Comparison of ENCODE assay signal across 21 cellular contexts in the genomic region with DNA sequence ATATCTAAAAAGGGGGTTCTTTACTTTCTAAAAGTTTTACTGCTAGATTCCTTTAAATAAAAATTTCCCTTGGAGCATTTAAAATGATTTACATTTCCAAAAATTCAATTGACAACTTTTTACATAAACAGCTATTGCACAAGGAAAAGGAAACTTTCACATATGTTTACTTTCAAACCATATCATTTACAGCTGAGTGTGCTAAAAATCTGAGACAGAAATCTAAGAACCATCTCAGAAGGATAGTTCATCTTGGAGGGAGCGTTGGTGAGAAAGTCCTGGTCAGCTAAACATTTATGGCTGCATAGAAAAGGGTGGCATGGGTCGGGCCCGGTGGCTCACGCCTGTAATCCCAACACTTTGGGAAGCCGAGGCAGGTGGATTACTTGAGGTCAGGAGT.
DNase-seq lines count a peak whose midpoint lies in the region; ATAC-seq, FAIRE-seq and TF ChIP-seq lines count a peak whose summit lies in the region.
"Had no signal": no experiment of that assay in that cellular context is flagged by ENCODE, and none has a peak within 500 bp of the region (broad histone marks: within the 10 kb centered on the region; RNA-seq: fewer than 3 reads in every experiment).

No MANE protein-coding gene starts in this region.

- no peak overlapping the region for H4K5ac ChIP-seq in IMR-90 (ENCODE audit: low read depth, low read length)

- H4K91ac ChIP-seq in IMR-90 (ENCODE audit: insufficient read depth, low read depth, low read length), result no peak overlapping the region

- H2AK5ac ChIP-seq in IMR-90 (ENCODE audit: low read depth, low read length), result no peak overlapping the region

- no peaks in the 10 kb centered on the region for H3K4me1 Mint-ChIP-seq in type B pancreatic cell (ENCODE audit: unreplicated experiment)
- H3K4me1 Mint-ChIP-seq: B cell had no signal

- TF ChIP-seq EP300 in A549 (IDR thresholded peaks at IDR 0.05), result no peak
- no peak for TF ChIP-seq EP300 in K562 (IDR thresholded peaks at IDR 0.05; ENCODE audit: low read length)

- no peak overlapping the region for H3K56ac ChIP-seq in IMR-90 (ENCODE audit: extremely low read depth, insufficient read depth, low read length)

- H3K4me3 ChIP-seq in A549 (no peak overlapping the region), IMR-90 (ENCODE audit: insufficient read depth, low read depth, low read length) (no peak overlapping the region), K562 (no peak overlapping the region)
- H3K4me3 ChIP-seq: BLaER1 treated with 17β-estradiol and CSF1 and Interleukin-3, amounts not matched to agents 10 nM and 100 nM had no signal

- intact Hi-C loops in IMR-90 (cut with micrococcal nuclease), result no loop called here
- intact Hi-C loops in K562 (cut with micrococcal nuclease), result no loop called here

- H3K36me3 Mint-ChIP-seq in type B pancreatic cell, result no peaks in the 10 kb centered on the region
- H3K36me3 Mint-ChIP-seq: CD8-positive, alpha-beta T cell had no signal

- FAIRE-seq in A549 (lab: Jason Lieb, UNC) (no peak), K562 (lab: Jason Lieb, UNC) (no peak)
- FAIRE-seq: A204.1, D721Med, G401.6, GM12891 had no signal

- H3K4me2 ChIP-seq in A549 (no peak overlapping the region), IMR-90 (ENCODE audit: low read depth, low read length) (no peak overlapping the region), K562 (ENCODE audit: insufficient read depth, low read length) (no peak overlapping the region)
- H3K4me2 ChIP-seq: BLaER1 treated with 17β-estradiol and CSF1 and Interleukin-3, amounts not matched to agents 10 nM and 100 nM had no signal

- H4K20me1 ChIP-seq in IMR-90 (ENCODE audit: insufficient read depth, low read length) (no peaks in the 10 kb centered on the region), K562 (replicated peaks; ENCODE audit: control insufficient read depth, insufficient read depth, low read length) (no peaks in the 10 kb centered on the region)
- H4K20me1 ChIP-seq: BLaER1 treated with 17β-estradiol and CSF1 and Interleukin-3, amounts not matched to agents 10 nM and 100 nM had no signal

- TF ChIP-seq RAD21 in A549 (conservative IDR thresholded peaks at IDR 0.05 in 1 of 2, IDR thresholded peaks at IDR 0.05 in 1 of 2) (no peak), IMR-90 (IDR thresholded peaks at IDR 0.05; ENCODE audit: low read length) (no peak), K562 (CRISPR knock-in tag; conservative IDR thresholded peaks at IDR 0.05 in 1 of 2, IDR thresholded peaks at IDR 0.05 in 1 of 2) (no peak)

- POLR2A ChIA-PET in A549 (lab: Yijun Ruan, JAX), result no interaction called here
- POLR2A ChIA-PET in IMR-90 (lab: Charles Lee; ENCODE audit: unreplicated experiment), result no interaction called here
- POLR2A ChIA-PET in K562 (lab: Yijun Ruan, JAX), result no interaction called here

- no peaks in the 10 kb centered on the region for H3K79me1 ChIP-seq in IMR-90 (ENCODE audit: low read depth in 1 of 2, low read length in 2 of 2)

- no peak overlapping the region for H4K8ac ChIP-seq in IMR-90 (ENCODE audit: low read depth in 2 of 2, low read length in 2 of 2)

- H3K9ac ChIP-seq in IMR-90 (ENCODE audit: low read depth, low read length) (no peak overlapping the region), K562 (ENCODE audit: insufficient read depth in 1 of 2, low read depth in 2 of 2, low read length in 2 of 2) (no peak overlapping the region)
- H3K9ac ChIP-seq: BLaER1 treated with 17β-estradiol and CSF1 and Interleukin-3, amounts not matched to agents 10 nM and 100 nM had no signal

- H3K4ac ChIP-seq in IMR-90 (ENCODE audit: low read depth, low read length), result no peak overlapping the region

- H2BK120ac ChIP-seq in IMR-90 (ENCODE audit: low read depth, low read length), result no peak overlapping the region

- H3K4me3 Mint-ChIP-seq in type B pancreatic cell, result no peak overlapping the region
- H3K4me3 Mint-ChIP-seq: B cell; CD4-positive, alpha-beta T cell; CD8-positive, alpha-beta T cell had no signal

- no peak overlapping the region for H2BK15ac ChIP-seq in IMR-90 (ENCODE audit: low read depth, low read length)

- H3K4me1 ChIP-seq in A549 (no peaks in the 10 kb centered on the region), IMR-90 (ENCODE audit: control insufficient read depth, insufficient read depth, low read length) (no peaks in the 10 kb centered on the region), K562 (replicated peaks in 1 of 2; ENCODE audit: control insufficient read depth in 2 of 2, insufficient read depth in 2 of 2, low read length in 2 of 2) (no peaks in the 10 kb centered on the region)
- H3K4me1 ChIP-seq: BLaER1 treated with 17β-estradiol and CSF1 and Interleukin-3, amounts not matched to agents 10 nM and 100 nM; Caco-2 had no signal

- H3K36me3 ChIP-seq in IMR-90 (ENCODE audit: control insufficient read depth, insufficient read depth, low read length) (no peaks in the 10 kb centered on the region), K562 (ENCODE audit: control insufficient read depth, insufficient read depth, low read length) (no peaks in the 10 kb centered on the region)
- H3K36me3 ChIP-seq: BLaER1 treated with 17β-estradiol and CSF1 and Interleukin-3, amounts not matched to agents 10 nM and 100 nM had no signal

- H3K27me3 Mint-ChIP-seq in type B pancreatic cell, result no peaks in the 10 kb centered on the region
- H3K27me3 Mint-ChIP-seq: CD4-positive, alpha-beta T cell had no signal

- DNase-seq in A549 (ENCODE audit: low read depth in 1 of 2, low spot score in 1 of 2) (no peak), IMR-90 (no peak), K562 (ENCODE audit: extremely low read depth in 1 of 4, low spot score in 3 of 4) (no peak), type B pancreatic cell (ENCODE audit: extremely low spot score, unreplicated experiment) (no peak), midbrain (lab: John Stamatoyannopoulos, UW) (no peak)
- DNase-seq: 8988T; AML-193; Caco-2; Calu3; CD4-positive, alpha-beta T cell; CD8-positive, alpha-beta T cell; DMS79 treated with DMSO at 0.1 percent for 48 hours; GF-D8 had no signal

- H3K27me3 ChIP-seq in IMR-90 (ENCODE audit: control insufficient read depth, insufficient read depth, low read length) (no peaks in the 10 kb centered on the region), K562 (ENCODE audit: control insufficient read depth in 2 of 2, insufficient read depth in 2 of 2, low read length in 2 of 2) (no peaks in the 10 kb centered on the region)
- H3K27me3 ChIP-seq: BLaER1 treated with 17β-estradiol and CSF1 and Interleukin-3, amounts not matched to agents 10 nM and 100 nM had no signal

- H3K9me1 ChIP-seq in IMR-90 (ENCODE audit: insufficient read depth, low read length) (no peaks in the 10 kb centered on the region), K562 (ENCODE audit: control insufficient read depth, insufficient read depth, low read length) (no peaks in the 10 kb centered on the region)

- no peak overlapping the region for H3K18ac ChIP-seq in IMR-90 (ENCODE audit: low read depth, low read length)

- H3K14ac ChIP-seq in IMR-90 (replicated peaks; ENCODE audit: low read depth, low read length), result no peak overlapping the region

- CTCF ChIA-PET in A549 (lab: Yijun Ruan, JAX) (no interaction called here), IMR-90 (lab: Yijun Ruan, JAX) (no interaction called here), K562 (lab: Yijun Ruan, JAX; ENCODE audit: low intra/inter-chr PET ratio) (no interaction called here)

- no peak overlapping the region for H3K27ac Mint-ChIP-seq in type B pancreatic cell
- H3K27ac Mint-ChIP-seq: B cell; CD4-positive, alpha-beta T cell; CD8-positive, alpha-beta T cell had no signal

- no TSS peak for BruUV-seq in IMR-90 (replicated peaks; lab: Mats Ljungman, UMichigan)
- BruUV-seq in K562 (replicated peaks; lab: Mats Ljungman, UMichigan), result no TSS peak

- H3K23ac ChIP-seq in IMR-90 (ENCODE audit: low read depth, low read length), result no peak overlapping the region

- WGBS in A549 (ENCODE audit: missing lambda C conversion rate), result 25% methylated on average over 5 of the region's 5 CpGs
- 40% methylated on average over 5 of the region's 5 CpGs; no CpG with 5 or more reads in 1 of the 2 experiments for WGBS in IMR-90 (ENCODE audit: extremely low coverage in 2 of 2, insufficient read length in 1 of 2), 2 experiments
- 2% methylated on average over 5 of the region's 5 CpGs for WGBS in K562 (ENCODE audit: insufficient coverage, low coverage, missing lambda C conversion rate)

- TF ChIP-seq POLR2A in A549 (IDR thresholded peaks at IDR 0.05; ENCODE audit: low read length) (no peak), IMR-90 (IDR thresholded peaks at IDR 0.05; ENCODE audit: low read depth, low read length) (no peak), K562 (conservative IDR thresholded peaks at IDR 0.05) (no peak)

- no peak overlapping the region for H3K27ac ChIP-seq in A549
- no peak overlapping the region for H3K27ac ChIP-seq in IMR-90 (ENCODE audit: insufficient read depth, low read length)
- H3K27ac ChIP-seq in K562 (ENCODE audit: extremely low read depth, low read depth, low read length), result no peak overlapping the region
- H3K27ac ChIP-seq: BLaER1 treated with 17β-estradiol and CSF1 and Interleukin-3, amounts not matched to agents 10 nM and 100 nM; C4-2B had no signal

- H3K9me3 ChIP-seq in A549, result no peaks in the 10 kb centered on the region
- H3K9me3 ChIP-seq in IMR-90 (ENCODE audit: control insufficient read depth, insufficient read depth, low read length), result 0 out of 2 replicates have a peak, but pooled peaks cover 4% of the 10 kb centered on the region
- no peaks in the 10 kb centered on the region for H3K9me3 ChIP-seq in K562 (replicated peaks; ENCODE audit: control insufficient read depth, insufficient read depth, low read depth, low read length)

- dilution Hi-C loops in IMR-90 (cut with HindIII; ENCODE audit: low sequenced_read_pairs, unreplicated experiment), result no loop called here

- TF ChIP-seq CTCF in A549 (IDR thresholded peaks at IDR 0.05), result no peak
- no peak for TF ChIP-seq CTCF in IMR-90 (conservative IDR thresholded peaks at IDR 0.05; ENCODE audit: low read depth, low read length)
- no peak for TF ChIP-seq CTCF in K562 (IDR thresholded peaks at IDR 0.05 in 2 of 3, conservative IDR thresholded peaks at IDR 0.05 in 1 of 3; ENCODE audit: insufficient read depth in 2 of 3, low read depth in 1 of 3, low read length in 3 of 3)
- no peak for TF ChIP-seq CTCF in type B pancreatic cell (conservative IDR thresholded peaks at IDR 0.05)

- no peak overlapping the region for H2AFZ ChIP-seq in IMR-90 (replicated peaks; ENCODE audit: low read length, poor library complexity)
- H2AFZ ChIP-seq in K562 (ENCODE audit: low read depth, low read length), result no peak overlapping the region

- in situ Hi-C loops in IMR-90 (cut with MboI; ENCODE audit: low sequenced_read_pairs) (no loop called here), K562 (cut with MboI) (no loop called here)

- ATAC-seq in A549, result no peak
- ATAC-seq in IMR-90 (ENCODE audit: low read depth), result no peak
- ATAC-seq in K562, result no peak
- ATAC-seq in HG03175 (IDR thresholded peaks at IDR 0.05; ENCODE audit: unreplicated experiment), result no peak
- ATAC-seq: CD8-positive, alpha-beta T cell had no signal

- H2BK20ac ChIP-seq in IMR-90 (ENCODE audit: low read depth, low read length), result no peak overlapping the region

- H2BK5ac ChIP-seq in IMR-90 (ENCODE audit: low read depth, low read length, poor library complexity, severe bottlenecking), result no peak overlapping the region

- H2AK9ac ChIP-seq in IMR-90 (replicated peaks; ENCODE audit: low read depth, low read length, poor library complexity), result no peak overlapping the region

- no peaks in the 10 kb centered on the region for H3K79me2 ChIP-seq in K562 (ENCODE audit: control insufficient read depth, insufficient read depth, low read length)

- peaks cover 6% of the 10 kb centered on the region for H3K9me3 Mint-ChIP-seq in type B pancreatic cell
- H3K9me3 Mint-ChIP-seq: CD4-positive, alpha-beta T cell; CD8-positive, alpha-beta T cell had no signal

Comparison
In these comparisons a context has a peak if more than half of its experiments do, and no peak if none do; other contexts are left out.
1. Of the 35 proteins assayed by ChIP-seq in both K562 and A549: peak only in K562: none; only in A549: MAFK; in both: none; in neither: 34.